18 cellular contexts compared by ENCODE assay signal in the genomic region with DNA sequence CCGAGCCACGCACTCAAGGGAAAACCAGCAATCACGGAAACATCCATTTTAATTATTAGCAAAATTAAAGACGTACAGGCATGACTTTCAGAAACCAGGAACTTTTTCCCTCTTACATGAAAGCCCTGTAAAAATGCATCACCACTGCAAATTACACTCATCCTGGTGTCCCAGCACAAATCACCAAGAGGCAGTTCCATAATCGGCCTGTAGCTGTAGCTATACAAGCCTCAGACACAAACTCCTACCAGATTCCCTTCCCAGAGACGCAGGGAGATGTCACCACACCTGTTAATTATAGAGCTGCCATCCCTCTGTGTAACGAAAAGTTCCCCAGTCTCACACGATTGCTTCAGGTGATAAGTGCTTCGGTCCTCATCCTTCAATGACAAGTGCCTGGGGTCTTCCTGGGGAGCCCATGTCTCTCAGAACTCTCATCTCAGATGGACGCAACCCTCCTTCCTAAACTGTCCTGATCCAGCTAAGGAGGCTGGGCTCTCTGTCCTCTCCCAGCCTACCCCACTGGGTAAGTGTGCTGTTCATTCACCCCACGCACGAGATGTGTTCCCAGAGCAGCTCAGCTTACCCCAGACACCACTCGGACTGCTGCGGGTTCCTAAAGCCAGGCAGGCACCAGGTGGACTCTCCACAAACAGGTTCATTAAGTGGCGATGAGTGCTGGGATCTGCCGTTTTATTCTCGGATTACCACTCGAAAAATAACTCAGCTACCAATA. TPM values are rescaled to one million over a fixed set of nuclear protein-coding genes. Genes with fewer than 3 reads are reported as not detected.
DNase-seq lines count a peak whose midpoint lies in the region; ATAC-seq, FAIRE-seq and TF ChIP-seq lines count a peak whose summit lies in the region.
"Had no signal": no experiment of that assay in that cellular context is flagged by ENCODE, and none has a peak within 500 bp of the region (broad histone marks: within the 10 kb centered on the region; RNA-seq: fewer than 3 reads in every experiment).

No MANE protein-coding gene starts in this region.

- no peaks in the 10 kb centered on the region for H3K79me2 ChIP-seq in MM.1S (ENCODE audit: low read length)

- H3K9me3 Mint-ChIP-seq in endothelial cell (ENCODE audit: unreplicated experiment): no peaks in the 10 kb centered on the region
- peaks cover 3% of the 10 kb centered on the region for H3K9me3 Mint-ChIP-seq in neural crest cell
- H3K9me3 Mint-ChIP-seq: activated naive CD4-positive, alpha-beta T cell treated with anti-CD3 and anti-CD28 coated beads, Interleukin-2, amount 10 ng/mL, durations not matched to agents 7 days and 5 days had no signal

- H3K27ac Mint-ChIP-seq in endothelial cell (ENCODE audit: unreplicated experiment): no peak overlapping the region
- no peak overlapping the region for H3K27ac Mint-ChIP-seq in neural crest cell (ENCODE audit: unreplicated experiment)
- H3K27ac Mint-ChIP-seq: activated naive CD4-positive, alpha-beta T cell treated with anti-CD3 and anti-CD28 coated beads, Interleukin-2, amount 10 ng/mL, durations not matched to agents 7 days and 5 days had no signal

- no peaks in the 10 kb centered on the region for H3K9me3 ChIP-seq in A549
- H3K9me3 ChIP-seq in MM.1S (replicated peaks; ENCODE audit: insufficient read depth, low read length): no peaks in the 10 kb centered on the region
- H3K9me3 ChIP-seq: MG63, tibial nerve had no signal

- no peaks in the 10 kb centered on the region for H3K36me3 ChIP-seq in MM.1S (replicated peaks; ENCODE audit: insufficient read depth, low read length)
- H3K36me3 ChIP-seq: MG63, tibial nerve had no signal

- H3K4me1 ChIP-seq in A549 (peaks cover 3% of the 10 kb centered on the region; the same call in 2 of the 3 replicates), MM.1S (ENCODE audit: low read length) (peaks cover 5% of the 10 kb centered on the region; the same call in 1 of the 2 replicates)

- CTCF ChIA-PET in A549 (lab: Yijun Ruan, JAX): interaction anchor here (3.4 kb wide), 1 partner anchor 16 kb away, joined by 16 read pairs; no protein-coding TSS in a partner anchor

- H3K4me3 Mint-ChIP-seq in endothelial cell (ENCODE audit: unreplicated experiment): no peak overlapping the region
- peak overlapping the region; percentile 14 for H3K4me3 Mint-ChIP-seq in neural crest cell
- H3K4me3 Mint-ChIP-seq: activated naive CD4-positive, alpha-beta T cell treated with anti-CD3 and anti-CD28 coated beads, Interleukin-2, amount 10 ng/mL, durations not matched to agents 7 days and 5 days had no signal

- 29% methylated on average over 17 of the region's 18 CpGs for WGBS in A549 (ENCODE audit: missing lambda C conversion rate)

- FAIRE-seq in A549 (lab: Jason Lieb, UNC): no peak
- FAIRE-seq: GM19239 had no signal

- DNase-seq in A549 (ENCODE audit: low read depth in 1 of 2, low spot score in 1 of 2) (peak in 1 of 2 experiments; percentile 56), MM.1S (no peak), endothelial cell (ENCODE audit: low spot score) (no peak), neural crest cell (ENCODE audit: low read depth, low spot score) (no peak), T1000 (lab: John Stamatoyannopoulos, UW) (no peak), cortex of kidney (lab: John Stamatoyannopoulos, UW) (no peak)
- DNase-seq in stimulated activated CD4-positive, alpha-beta T cell treated with anti-CD3 and anti-CD28 coated beads, Interleukin-2, amount 100 ng/mL, for 24 hours: no peak
- DNase-seq: activated naive CD4-positive, alpha-beta T cell treated with anti-CD3 and anti-CD28 coated beads, Interleukin-2, amount 10 ng/mL, durations not matched to agents 7 days and 5 days; cerebellar nuclear complex; erythroblast; left ventricle myocardium superior; MG63; retina; SIG-M5; stimulated activated CD4-positive, alpha-beta T cell treated with anti-CD3 and anti-CD28 coated beads, Interleukin-4, amount 100 ng/mL, for 1 hour had no signal

- peaks cover 2% of the 10 kb centered on the region for H3K27me3 Mint-ChIP-seq in endothelial cell (ENCODE audit: unreplicated experiment)
- peaks cover 26% of the 10 kb centered on the region for H3K27me3 Mint-ChIP-seq in neural crest cell (ENCODE audit: low read depth)

- H3K9me2 ChIP-seq in MM.1S (replicated peaks; ENCODE audit: insufficient read depth, low read length): no peaks in the 10 kb centered on the region

- ATAC-seq in A549 (peak; percentile 41 to 74; a peak in 4 of 6 replicates), HG03135 (IDR thresholded peaks at IDR 0.05; ENCODE audit: unreplicated experiment) (no peak)
- ATAC-seq: left ventricle myocardium superior had no signal

- TF ChIP-seq RAD21 in A549 (conservative IDR thresholded peaks at IDR 0.05 in 1 of 2, IDR thresholded peaks at IDR 0.05 in 1 of 2): no peak

- TF ChIP-seq CTCF in A549 (IDR thresholded peaks at IDR 0.05) (no peak), MM.1S (IDR thresholded peaks at IDR 0.05; ENCODE audit: low read length) (no peak), endothelial cell (IDR thresholded peaks at IDR 0.05; ENCODE audit: unreplicated experiment) (peak; percentile 20), neural crest cell (conservative IDR thresholded peaks at IDR 0.05) (peak; percentile 46)

- H3K4me2 ChIP-seq in A549: no peak overlapping the region
- peak overlapping the region; percentile 16; the same call in 1 of the 2 replicates for H3K4me2 ChIP-seq in MM.1S (ENCODE audit: low read depth, low read length)

- no peak overlapping the region for H3K9ac ChIP-seq in MM.1S (ENCODE audit: low read length)

- H3K4me3 ChIP-seq in A549: no peak overlapping the region
- no peak overlapping the region for H3K4me3 ChIP-seq in MM.1S (ENCODE audit: low read length)
- H3K4me3 ChIP-seq: MG63, tibial nerve had no signal

- H3F3A ChIP-seq in MM.1S (ENCODE audit: insufficient read depth, low read length): no peaks in the 10 kb centered on the region

- no peaks in the 10 kb centered on the region for H3K27me3 ChIP-seq in MM.1S (replicated peaks; ENCODE audit: insufficient read depth, low read length)

- no peak overlapping the region for H2AFZ ChIP-seq in MM.1S (ENCODE audit: low read length)

- POLR2A ChIA-PET in A549 (lab: Yijun Ruan, JAX): no interaction called here

- no peaks in the 10 kb centered on the region for H4K20me1 ChIP-seq in MM.1S (ENCODE audit: insufficient read depth, low read length)

- TF ChIP-seq POLR2A in A549 (IDR thresholded peaks at IDR 0.05; ENCODE audit: low read length): no peak

- H3K27ac ChIP-seq in A549 (no peak overlapping the region), MM.1S (ENCODE audit: low read length) (no peak overlapping the region)
- H3K27ac ChIP-seq: tibial nerve had no signal

- peaks cover 20% of the 10 kb centered on the region for H3K4me1 Mint-ChIP-seq in endothelial cell (ENCODE audit: unreplicated experiment)
- peaks cover 61% of the 10 kb centered on the region for H3K4me1 Mint-ChIP-seq in neural crest cell

- H3K36me3 Mint-ChIP-seq in endothelial cell (ENCODE audit: low read depth, unreplicated experiment): peaks cover 3% of the 10 kb centered on the region
- peaks cover 17% of the 10 kb centered on the region for H3K36me3 Mint-ChIP-seq in neural crest cell (ENCODE audit: low read depth)

- no peak for TF ChIP-seq EP300 in A549 (IDR thresholded peaks at IDR 0.05)

TF ChIP-seq in A549, 52 proteins besides CTCF, POLR2A, EP300 and RAD21:
- TF ChIP-seq ESRRA (IDR thresholded peaks at IDR 0.05; ENCODE audit: borderline replicate concordance, low read length) (no peak), MAZ (IDR thresholded peaks at IDR 0.05; ENCODE audit: borderline replicate concordance, low read depth, low read length) (no peak), KDM5A (IDR thresholded peaks at IDR 0.05) (no peak), RCOR1 (IDR thresholded peaks at IDR 0.05; ENCODE audit: low read depth, low read length) (no peak), NFE2L2 (conservative IDR thresholded peaks at IDR 0.05; ENCODE audit: low read length) (no peak), ZFP36 (IDR thresholded peaks at IDR 0.05; ENCODE audit: borderline replicate concordance, partially characterized antibody) (no peak), HOXB5 (CRISPR knock-in tag; IDR thresholded peaks at IDR 0.05) (no peak), CBX8 (IDR thresholded peaks at IDR 0.05) (no peak), MAFK (IDR thresholded peaks at IDR 0.05; ENCODE audit: partially characterized antibody) (no peak), FOSB (CRISPR knock-in tag; IDR thresholded peaks at IDR 0.05) (no peak)
- TF ChIP-seq, protein P1, sequence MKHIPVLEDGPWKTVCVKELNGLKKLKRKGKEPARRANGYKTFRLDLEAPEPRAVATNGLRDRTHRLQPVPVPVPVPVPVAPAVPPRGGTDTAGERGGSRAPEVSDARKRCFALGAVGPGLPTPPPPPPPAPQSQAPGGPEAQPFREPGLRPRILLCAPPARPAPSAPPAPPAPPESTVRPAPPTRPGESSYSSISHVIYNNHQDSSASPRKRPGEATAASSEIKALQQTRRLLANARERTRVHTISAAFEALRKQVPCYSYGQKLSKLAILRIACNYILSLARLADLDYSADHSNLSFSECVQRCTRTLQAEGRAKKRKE (CRISPR knock-in tag; IDR thresholded peaks at IDR 0.05; ENCODE audit: low read depth): no peak

RNA-seq across cellular contexts. Expression of gene FGFR2, which starts 5.9 kb away (rescaled TPM):
- polyA plus RNA-seq in A549 (2011; rRNA removed) (0.16 and 0.25 TPM in 2 replicates), A549 (2017; fragmentation: RNase III; extraction: RNeasy Plus Mini Kit Qiagen cat#74134 plus additional on column Dnase treatment) (0.09 to 0.22 TPM (median 0.21 TPM) in 3 replicates)
- polyA plus RNA-seq in A549 (2012; cell fraction: cytosol; rRNA removed): 0.09 and 0.13 TPM in 2 replicates
- polyA plus RNA-seq in A549 (2012; cell fraction: nucleus; rRNA removed): 0.10 and 0.23 TPM in 2 replicates
- polyA minus RNA-seq in A549 (2011; rRNA and poly(A)+ RNA removed): 0.39 and 0.41 TPM in 2 replicates
- total RNA-seq in endothelial cell (ENCODE audit: unreplicated experiment) (15.3 TPM), neural crest cell (55.5 and 58.4 TPM in 2 replicates)

Comparison
In these comparisons a context has a peak if more than half of its experiments do, and no peak if none do; other contexts are left out.
1. CTCF ChIP-seq: peak in endothelial cell (single experiment) and neural crest cell (single experiment); none in A549 (single experiment) and MM.1S (single experiment).